8 cellular contexts compared by ENCODE assay signal in the genomic region with DNA sequence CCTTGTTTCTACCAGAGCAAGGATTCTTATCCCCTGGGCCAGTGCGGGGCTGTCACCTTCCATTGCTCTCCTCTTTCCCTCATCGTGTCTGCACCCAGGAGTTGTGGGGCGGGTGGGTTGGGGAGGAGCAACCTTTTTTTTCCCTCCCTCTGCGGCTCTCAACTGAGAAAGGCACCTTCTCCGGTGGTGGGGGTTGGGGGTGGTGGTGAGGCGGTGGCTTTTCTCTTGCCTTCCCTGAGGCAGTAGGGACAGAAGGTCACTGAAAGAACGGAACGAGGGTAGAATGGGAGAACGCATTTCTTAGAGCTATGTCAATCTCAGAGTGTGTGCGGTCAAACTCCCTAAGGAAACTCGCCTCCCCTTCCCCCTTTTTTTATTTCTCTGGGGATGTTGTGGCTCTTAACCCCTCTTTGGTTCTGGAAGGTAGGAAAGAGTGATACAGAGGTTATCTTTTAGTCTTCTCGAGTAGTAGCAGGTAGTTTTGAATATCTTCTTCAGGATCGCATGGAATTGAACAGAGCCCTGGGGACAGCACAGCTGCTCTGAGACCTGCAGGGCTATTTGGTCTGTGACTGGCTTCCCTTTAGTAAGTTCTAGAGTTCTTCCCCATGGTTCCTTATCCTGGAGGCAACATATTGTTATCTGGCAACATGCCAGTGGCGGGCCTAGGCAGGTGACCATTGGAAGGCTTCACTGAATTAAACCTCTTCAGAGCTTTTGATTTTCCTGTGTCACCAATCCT. TPM values are rescaled to one million over a fixed set of nuclear protein-coding genes. Genes with fewer than 3 reads are reported as not detected.
DNase-seq lines count a peak whose midpoint lies in the region; ATAC-seq and TF ChIP-seq lines count a peak whose summit lies in the region.

No MANE protein-coding gene starts in this region.

- DNase-seq in Calu3 (peak; percentile 23), T-cell (peak; percentile 10 to 55 (median 37)), adrenal gland (peak; percentile 54 to 73 (median 59)), hypothalamus (lab: John Stamatoyannopoulos, UW) (peak in 30 of 51 donors; percentile 2 to 52 (median 18)), sciatic nerve (ENCODE audit: low spot score) (peak; percentile 73)

- H3K36me3 ChIP-seq in adrenal gland (replicated peaks in 1 of 2) = no peaks in the 10 kb centered on the region

- intact Hi-C loops in Calu3 (cut with micrococcal nuclease; ENCODE audit: unreplicated experiment) = loop anchor here (10.0 kb wide), 1 partner anchor 64 kb away; no protein-coding TSS in a partner anchor
- intact Hi-C loops in adrenal gland (cut with DNase I) = no loop called here
- intact Hi-C loops in sciatic nerve (cut with DNase I) = no loop called here

- 0 to 2% (median 1%) methylated on average over 13 to 14 of the region's 14 CpGs for WGBS in adrenal gland, 4 donors

- TF ChIP-seq EP300 in Ishikawa (IDR thresholded peaks at IDR 0.05; ENCODE audit: borderline replicate concordance) = no peak

- H3K9me3 Mint-ChIP-seq in Calu3 (ENCODE audit: low read depth, unreplicated experiment) (no peaks in the 10 kb centered on the region), T-cell (no peaks in the 10 kb centered on the region)

- H3K4me3 Mint-ChIP-seq in Calu3 (ENCODE audit: low read depth, unreplicated experiment) = peak overlapping the region; percentile 91
- peak overlapping the region; percentile 83 to 98 (median 97) for H3K4me3 Mint-ChIP-seq in T-cell

- CTCF ChIA-PET in Calu3 (lab: Charles Lee) (no interaction called here), T-cell (lab: Charles Lee) (interaction anchor here in 1 of 2 donors (0.6 kb wide), 2 partner anchors 13 to 771 kb away, joined by 3 to 4 read pairs; partner anchors contain the start of gene USP32)

- H3K27ac Mint-ChIP-seq in Calu3 (ENCODE audit: unreplicated experiment) = peak overlapping the region; percentile 98
- peak overlapping the region; percentile 99 for H3K27ac Mint-ChIP-seq in T-cell

- peak overlapping the region; percentile 73 to 99 (median 95) for H3K4me3 ChIP-seq in adrenal gland

- peaks cover 52% of the 10 kb centered on the region for H3K36me3 Mint-ChIP-seq in Calu3 (ENCODE audit: insufficient read depth, unreplicated experiment)
- H3K36me3 Mint-ChIP-seq in T-cell = peaks cover 6% of the 10 kb centered on the region

- no peaks in the 10 kb centered on the region for H3K27me3 ChIP-seq in adrenal gland

- TF ChIP-seq CTCF in Calu3 (IDR thresholded peaks at IDR 0.05; ENCODE audit: unreplicated experiment) (no peak), adrenal gland (IDR thresholded peaks at IDR 0.05) (no peak)

- no peak for TF ChIP-seq RAD21 in Ishikawa (IDR thresholded peaks at IDR 0.05; ENCODE audit: low read depth)

- no peaks in the 10 kb centered on the region for H3K27me3 Mint-ChIP-seq in Calu3 (ENCODE audit: unreplicated experiment)
- H3K27me3 Mint-ChIP-seq in T-cell = no peaks in the 10 kb centered on the region

- no peak for TF ChIP-seq POLR2A in adrenal gland (IDR thresholded peaks at IDR 0.05)

- POLR2A ChIA-PET in T-cell (lab: Charles Lee) = interaction anchor here (0.6 to 0.9 kb wide), 2 partner anchors 21 to 981 kb away, joined by 3 to 4 read pairs; no protein-coding TSS in a partner anchor

- ATAC-seq in T-cell (replicated peaks in 1 of 4) = peak in 1 of 4 experiments; percentile 6
- no peak for ATAC-seq in sciatic nerve
- no peak for ATAC-seq in GM19463 (IDR thresholded peaks at IDR 0.05; ENCODE audit: unreplicated experiment)
- no peak for ATAC-seq in GM19035 (IDR thresholded peaks at IDR 0.05; ENCODE audit: unreplicated experiment)

- H3K4me1 ChIP-seq in adrenal gland (replicated peaks in 1 of 2) = peaks cover 37 to 56% of the 10 kb centered on the region in 2 donors

- peaks cover 16% of the 10 kb centered on the region for H3K4me1 Mint-ChIP-seq in Calu3 (ENCODE audit: low read depth, unreplicated experiment)
- peaks cover 52 to 64% (median 52%) of the 10 kb centered on the region in 3 donors for H3K4me1 Mint-ChIP-seq in T-cell

- H3K9me3 ChIP-seq in adrenal gland (replicated peaks in 1 of 3) = no peaks in the 10 kb centered on the region

- peak overlapping the region; percentile 42 to 99 (median 99) for H3K27ac ChIP-seq in adrenal gland

- BruUV-seq in Calu3 (replicated peaks; lab: Mats Ljungman, UMichigan) = TSS peak; percentile 30

TF ChIP-seq in Ishikawa, 13 proteins besides CTCF, POLR2A, EP300 and RAD21:
- TF ChIP-seq NFIC (IDR thresholded peaks at IDR 0.05) (peak; percentile 71), EGR1 (IDR thresholded peaks at IDR 0.05) (no peak), ZBTB7A (IDR thresholded peaks at IDR 0.05; ENCODE audit: low read depth) (no peak)

RNA-seq across cellular contexts. Expression of gene CLTC, which starts 1.0 kb away (rescaled TPM):
- total RNA-seq in Calu3 (2022) (187 and 212 TPM in 2 replicates), T-cell (10 to 100 TPM; 70.3 to 98.7 (median 85.3) TPM), adrenal gland (100 to 1,000 TPM; 214 to 393 (median 289) TPM), sciatic nerve (213 TPM)
- 100 to 1,000 TPM in 1 of 3 donors, 10 to 100 TPM in 2; 40.2 to 254 (median 68.1) TPM for polyA plus RNA-seq in adrenal gland

RNA-seq across cellular contexts. Expression of gene DHX40, which starts 55.3 kb away (rescaled TPM):
- total RNA-seq in Calu3 (2022) (12.6 and 14.9 TPM in 2 replicates), T-cell (10 to 100 TPM; 21.3 to 50.8 (median 24.9) TPM), adrenal gland (10 to 100 TPM; 20.3 to 48.6 (median 39.8) TPM), sciatic nerve (34.7 TPM)
- polyA plus RNA-seq in adrenal gland = 10 to 100 TPM; 19.3 to 27.8 (median 25.7) TPM

Comparison
In these comparisons a context has a peak if more than half of its experiments do, and no peak if none do; other contexts are left out.
1. DNase-seq: peak in every context shown above with its lines; median percentile 73 in sciatic nerve; 59 in adrenal gland; 37 in T-cell; 23 in Calu3; 18 in hypothalamus.